ENCODE assay signal across 8 cellular contexts in genomic region chr7:39565538-39565937, GRCh38. TPM values are rescaled to one million over a fixed set of nuclear protein-coding genes. Genes with fewer than 3 reads are reported as not detected.
DNase-seq lines count a peak whose midpoint lies in the region; ATAC-seq, FAIRE-seq and TF ChIP-seq lines count a peak whose summit lies in the region.

No MANE protein-coding gene starts in this region.

- peak overlapping the region; percentile 74 for H3K4me2 ChIP-seq in OCI-LY3 (ENCODE audit: low read length)

- TF ChIP-seq POLR2A in ovary (IDR thresholded peaks at IDR 0.05) (no peak), GM12891 (IDR thresholded peaks at IDR 0.05; ENCODE audit: low read depth, low read length) (no peak)

- no peaks in the 10 kb centered on the region for H3K27me3 ChIP-seq in OCI-LY3 (ENCODE audit: low read depth, low read length)
- no peaks in the 10 kb centered on the region for H3K27me3 ChIP-seq in ovary

- no peaks in the 10 kb centered on the region for H3K9me3 ChIP-seq in OCI-LY3 (ENCODE audit: insufficient read depth, low read length)
- no peaks in the 10 kb centered on the region for H3K9me3 ChIP-seq in ovary

- no peaks in the 10 kb centered on the region for H4K20me1 ChIP-seq in OCI-LY3 (ENCODE audit: insufficient read depth, low read length)

- DNase-seq in epithelial cell of prostate (ENCODE audit: low read depth, low spot score) (no peak), ovary (no peak), GM12891 (ENCODE audit: insufficient read length, low spot score) (no peak)
- DNase-seq in stimulated activated CD4-positive, alpha-beta T cell treated with anti-CD3 and anti-CD28 coated beads, Interleukin-15, amount 100 ng/mL, for 24 hours, result no peak
- DNase-seq in activated CD8-positive, alpha-beta memory T cell treated with anti-CD3 and anti-CD28 coated beads for 24 hours, result no peak

- TF ChIP-seq CTCF in OCI-LY3 (IDR thresholded peaks at IDR 0.05; ENCODE audit: low read depth, low read length) (no peak), ovary (IDR thresholded peaks at IDR 0.05) (no peak)

- peaks cover 23% of the 10 kb centered on the region for H3K79me2 ChIP-seq in OCI-LY3 (ENCODE audit: low read length)

- H3K27ac ChIP-seq in OCI-LY3 (ENCODE audit: low read length) (no peak overlapping the region), epithelial cell of prostate (peak overlapping the region; percentile 84), ovary (no peak overlapping the region)

- no peak for FAIRE-seq in GM12891 (lab: Jason Lieb, UNC)

- peak overlapping the region; percentile 93 for H2AFZ ChIP-seq in OCI-LY3 (ENCODE audit: low read depth, low read length)

- 40 to 44% (median 44%) methylated on average over 4 of the region's 4 CpGs for WGBS in ovary, 3 donors

- intact Hi-C loops in ovary (cut with DNase I), result no loop called here

- ATAC-seq in HG03432 (IDR thresholded peaks at IDR 0.05; ENCODE audit: unreplicated experiment), result no peak

- peak overlapping the region; percentile 80 for H3K9ac ChIP-seq in OCI-LY3 (ENCODE audit: low read length)

- H3K4me1 ChIP-seq in OCI-LY3 (ENCODE audit: low read length), result peaks cover 11% of the 10 kb centered on the region
- peaks cover 5% of the 10 kb centered on the region for H3K4me1 ChIP-seq in ovary (ENCODE audit: insufficient read depth)

- no peak for TF ChIP-seq EP300 in ovary (IDR thresholded peaks at IDR 0.05)

- H3K36me3 ChIP-seq in OCI-LY3 (replicated peaks; ENCODE audit: low read depth, low read length) (peaks cover under 1% of the 10 kb centered on the region), ovary (no peaks in the 10 kb centered on the region)

- peak overlapping the region; percentile 92 for H3K4me3 ChIP-seq in GM08714 (ENCODE audit: low read length)
- peak overlapping the region; percentile 87 for H3K4me3 ChIP-seq in OCI-LY3 (ENCODE audit: low read length)
- H3K4me3 ChIP-seq in ovary, result peak overlapping the region; percentile 92

TF ChIP-seq in GM12891, 5 proteins besides CTCF, POLR2A, EP300 and RAD21:
- no peak for TF ChIP-seq POLR2AphosphoS5 (IDR thresholded peaks at IDR 0.05; ENCODE audit: low read depth, low read length)
- TF ChIP-seq TAF1 (IDR thresholded peaks at IDR 0.05; ENCODE audit: low read depth, low read length), result no peak

RNA-seq across cellular contexts. Expression of gene YAE1, which starts 0.7 kb away (rescaled TPM):
- total RNA-seq in ovary, result 10 to 100 TPM; 21.0 to 33.6 (median 25.6) TPM
- 10 to 100 TPM; 28.5 to 30.7 TPM for polyA plus RNA-seq in ovary
- polyA plus RNA-seq in GM12891 (2012; ENCODE audit: low read depth, missing spikeins), result 8.4 TPM

RNA-seq across cellular contexts. Expression of gene RALA, which starts 57.8 kb away (rescaled TPM):
- total RNA-seq in ovary, result 10 to 100 TPM; 13.9 to 32.9 (median 25.2) TPM
- polyA plus RNA-seq in ovary, result 10 to 100 TPM; 23.1 to 30.0 TPM
- polyA plus RNA-seq in GM12891 (2012; ENCODE audit: low read depth, missing spikeins), result 16.3 TPM
